ENCODE assay signal across 21 cellular contexts in the genomic region with DNA sequence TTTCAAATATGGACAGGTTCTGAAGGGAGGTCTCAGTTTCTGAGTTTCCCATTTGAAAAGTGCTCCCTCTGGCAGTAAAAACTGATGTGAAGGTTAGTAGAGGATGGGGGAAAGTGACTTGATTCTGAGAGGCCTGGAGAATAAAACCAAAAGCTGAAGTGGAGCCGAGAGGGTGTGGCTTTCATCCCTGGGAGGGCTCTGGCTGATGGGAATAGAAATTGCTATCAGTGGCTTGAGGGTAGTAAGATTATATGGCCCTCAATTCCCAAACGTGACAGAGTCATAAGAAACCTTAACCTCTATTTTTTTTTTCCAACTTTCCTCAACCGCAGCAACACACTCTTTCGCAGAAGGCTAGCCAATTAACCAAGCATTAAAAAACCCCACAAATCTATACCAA.
DNase-seq lines count a peak whose midpoint lies in the region; ATAC-seq and TF ChIP-seq lines count a peak whose summit lies in the region.
"Had no signal": no experiment of that assay in that cellular context is flagged by ENCODE, and none has a peak within 500 bp of the region (broad histone marks: within the 10 kb centered on the region; RNA-seq: fewer than 3 reads in every experiment).

No MANE protein-coding gene starts in this region.

- H2BK120ac ChIP-seq in mesenchymal stem cell (ENCODE audit: low read depth, low read length), result no peak overlapping the region

- H3K79me1 ChIP-seq in mesenchymal stem cell (replicated peaks; ENCODE audit: low read length, poor library complexity, severe bottlenecking), result peaks cover 15% of the 10 kb centered on the region

- no peak overlapping the region for H2AFZ ChIP-seq in mesenchymal stem cell (ENCODE audit: low read depth, low read length)
- H2AFZ ChIP-seq: parathyroid adenoma had no signal

- ATAC-seq in heart left ventricle (peak; percentile 42 to 66 (median 53)), GM19035 (IDR thresholded peaks at IDR 0.05; ENCODE audit: unreplicated experiment) (no peak), GM18868 (IDR thresholded peaks at IDR 0.05; ENCODE audit: unreplicated experiment) (no peak)
- ATAC-seq: esophagus mucosa, T-cell had no signal

- TF ChIP-seq POLR2A in heart left ventricle (IDR thresholded peaks at IDR 0.05) (no peak), uterus (IDR thresholded peaks at IDR 0.05) (no peak)

- H2BK15ac ChIP-seq in mesenchymal stem cell (ENCODE audit: low read depth, poor library complexity, severe bottlenecking), result no peak overlapping the region

- no peak overlapping the region for H2BK5ac ChIP-seq in mesenchymal stem cell (ENCODE audit: low read depth, low read length, poor library complexity, severe bottlenecking)

- H3K23ac ChIP-seq in mesenchymal stem cell (ENCODE audit: low read length in 2 of 2), result no peak overlapping the region

- H3K27me3 ChIP-seq in heart left ventricle (no peaks in the 10 kb centered on the region), mesenchymal stem cell (ENCODE audit: control insufficient read depth in 1 of 2, insufficient read depth in 1 of 2, low read length in 2 of 2) (no peaks in the 10 kb centered on the region), uterus (no peaks in the 10 kb centered on the region)
- H3K27me3 ChIP-seq: BLaER1, tibial nerve had no signal

- H3K9me3 ChIP-seq in heart left ventricle, result no peaks in the 10 kb centered on the region
- H3K9me3 ChIP-seq in mesenchymal stem cell (ENCODE audit: control insufficient read depth, low read length), result no peaks in the 10 kb centered on the region
- H3K9me3 ChIP-seq in uterus, result no peaks in the 10 kb centered on the region
- H3K9me3 ChIP-seq: BLaER1, tibial nerve had no signal

- H3K4ac ChIP-seq in mesenchymal stem cell (ENCODE audit: low read depth in 1 of 2, low read length in 2 of 2), result no peak overlapping the region

- intact Hi-C loops in heart left ventricle (cut with DNase I) (loop anchor here in 1 of 10 donors (10.0 kb wide), 1 partner anchor 60 kb away; no protein-coding TSS in a partner anchor), uterus (cut with DNase I; ENCODE audit: low total_unique reads) (no loop called here)

- H3K4me2 ChIP-seq in mesenchymal stem cell (ENCODE audit: low read length, poor library complexity, severe bottlenecking), result no peak overlapping the region
- H3K4me2 ChIP-seq: BLaER1 had no signal

- H3K4me1 ChIP-seq in heart left ventricle (peaks cover 0 to 40% (median 21%) of the 10 kb centered on the region in 12 donors), mesenchymal stem cell (ENCODE audit: control insufficient read depth, insufficient read depth, low read depth, low read length) (peaks cover 6% of the 10 kb centered on the region), uterus (peaks cover 0 to 4% of the 10 kb centered on the region in 2 donors)
- H3K4me1 ChIP-seq: BLaER1, parathyroid adenoma had no signal

- H2BK12ac ChIP-seq in mesenchymal stem cell (ENCODE audit: low read length in 2 of 2), result no peak overlapping the region

- no peak overlapping the region for H4K91ac ChIP-seq in mesenchymal stem cell (ENCODE audit: low read length)

- H3K36me3 ChIP-seq in heart left ventricle (no peaks in the 10 kb centered on the region), mesenchymal stem cell (ENCODE audit: control insufficient read depth in 1 of 2, insufficient read depth in 2 of 2, low read depth in 1 of 2, low read length in 2 of 2) (peaks cover 2 to 14% of the 10 kb centered on the region in 2 experiments), uterus (no peaks in the 10 kb centered on the region)
- H3K36me3 ChIP-seq: BLaER1, tibial nerve had no signal

- H3K27ac ChIP-seq in heart left ventricle (peak overlapping the region in 8 of 12 donors; percentile 4 to 60 (median 52)), mesenchymal stem cell (ENCODE audit: low read length, poor library complexity, severe bottlenecking) (no peak overlapping the region), uterus (peak overlapping the region; percentile 67 to 73)
- H3K27ac ChIP-seq: BLaER1, parathyroid adenoma, tibial nerve, WERI-Rb-1 had no signal

- H2AK5ac ChIP-seq in mesenchymal stem cell (ENCODE audit: low read length, severe bottlenecking), result no peak overlapping the region

- TF ChIP-seq CTCF in heart left ventricle (IDR thresholded peaks at IDR 0.05), result no peak
- no peak for TF ChIP-seq CTCF in uterus (IDR thresholded peaks at IDR 0.05)

- H3K9ac ChIP-seq in mesenchymal stem cell (ENCODE audit: low read length), result peak overlapping the region; percentile 43
- H3K9ac ChIP-seq: BLaER1, parathyroid adenoma had no signal

- H3K4me3 ChIP-seq in heart left ventricle, result no peak overlapping the region
- H3K4me3 ChIP-seq in mesenchymal stem cell (ENCODE audit: insufficient read depth in 1 of 2, low read depth in 1 of 2, low read length in 2 of 2), result no peak overlapping the region
- H3K4me3 ChIP-seq in uterus, result no peak overlapping the region
- H3K4me3 ChIP-seq: BLaER1, tibial nerve had no signal

- DNase-seq in amniotic epithelial cell (ENCODE audit: low read depth) (peak; percentile 48), heart left ventricle (peak in 2 of 5 donors; percentile 25 to 42), mesenchymal stem cell (peak; percentile 42), uterus (peak in 1 of 2 donors; percentile 35), NCI-H446 (lab: John Stamatoyannopoulos, UW) (no peak)
- DNase-seq: activated CD4-positive, alpha-beta T cell treated with anti-CD3 and anti-CD28 coated beads for 4 hours; activated effector memory CD4-positive, alpha-beta T cell treated with Interleukin-2 at 50 U/mL for 16 hours; cerebellar nuclear complex; DMS153; kidney glomerular epithelial cell; NCI-H146; RPMI8226; stimulated activated CD4-positive, alpha-beta T cell treated with anti-CD3 and anti-CD28 coated beads, Interleukin-4, amount 100 ng/mL, for 1 hour; T-cell; WERI-Rb-1 had no signal

- WGBS in heart left ventricle, 4 donors, result 26 to 36% (median 34%) methylated on average over 4 of the region's 4 CpGs
- WGBS in mesenchymal stem cell, result 28% methylated on average over 3 of the region's 4 CpGs

- H4K8ac ChIP-seq in mesenchymal stem cell (ENCODE audit: low read length), result no peak overlapping the region

- H3K18ac ChIP-seq in mesenchymal stem cell (ENCODE audit: low read depth in 1 of 2, low read length in 2 of 2), result no peak overlapping the region

- H3K14ac ChIP-seq in mesenchymal stem cell (ENCODE audit: low read length in 2 of 2), result no peak overlapping the region

Comparison
In these comparisons a context has a peak if more than half of its experiments do, and no peak if none do; other contexts are left out.
1. DNase-seq: peak in amniotic epithelial cell (single experiment) and mesenchymal stem cell (single experiment); none in NCI-H446 (0 of 2).
2. ATAC-seq: peak in heart left ventricle (4 of 4); none in GM19035 (single experiment) and GM18868 (single experiment).